15 cellular contexts compared by ENCODE assay signal in genomic region chr14:76786556-76786955, GRCh38. TPM values are rescaled to one million over a fixed set of nuclear protein-coding genes. Genes with fewer than 3 reads are reported as not detected.
"Had no signal": no experiment of that assay in that cellular context is flagged by ENCODE, and none has a peak within 500 bp of the region (broad histone marks: within the 10 kb centered on the region; RNA-seq: fewer than 3 reads in every experiment).

No MANE protein-coding gene starts in this region.

- H3K9me3 Mint-ChIP-seq: activated CD4-positive, alpha-beta memory T cell treated with anti-CD3 and anti-CD28 coated beads for 36 hours; activated naive CD8-positive, alpha-beta T cell treated with anti-CD3 and anti-CD28 coated beads, Interleukin-2, amount 10 ng/mL, durations not matched to agents 7 days and 5 days; endodermal cell had no signal

- H3K27ac Mint-ChIP-seq: activated CD4-positive, alpha-beta memory T cell treated with anti-CD3 and anti-CD28 coated beads for 36 hours; activated naive CD8-positive, alpha-beta T cell treated with anti-CD3 and anti-CD28 coated beads, Interleukin-2, amount 10 ng/mL, durations not matched to agents 7 days and 5 days; endodermal cell had no signal

- H3K4me3 Mint-ChIP-seq: activated CD4-positive, alpha-beta memory T cell treated with anti-CD3 and anti-CD28 coated beads for 36 hours; activated naive CD8-positive, alpha-beta T cell treated with anti-CD3 and anti-CD28 coated beads, Interleukin-2, amount 10 ng/mL, durations not matched to agents 7 days and 5 days; endodermal cell had no signal

- H3K27me3 ChIP-seq: ascending aorta, hepatocyte, ovary, stomach, tibial artery, vagina had no signal

- H3K27me3 Mint-ChIP-seq: activated CD4-positive, alpha-beta memory T cell treated with anti-CD3 and anti-CD28 coated beads for 36 hours; activated naive CD8-positive, alpha-beta T cell treated with anti-CD3 and anti-CD28 coated beads, Interleukin-2, amount 10 ng/mL, durations not matched to agents 7 days and 5 days had no signal

- H3K27ac ChIP-seq: hepatocyte, ovary, stomach, vagina had no signal

- DNase-seq: activated CD4-positive, alpha-beta T cell treated with anti-CD3 and anti-CD28 coated beads for 1 hour; activated naive CD8-positive, alpha-beta T cell treated with anti-CD3 and anti-CD28 coated beads, Interleukin-2, amount 10 ng/mL, durations not matched to agents 7 days and 5 days; endodermal cell; mesendoderm; ovary; stimulated activated CD4-positive, alpha-beta T cell treated with anti-CD3 and anti-CD28 coated beads, Interleukin-4, amount 100 ng/mL, for 24 hours; stomach; T-helper 9 cell; tibial artery had no signal

RNA-seq across cellular contexts. Expression of gene LRRC74A, which starts 39.7 kb away (rescaled TPM):
- total RNA-seq: activated CD4-positive, alpha-beta memory T cell treated with anti-CD3 and anti-CD28 coated beads for 36 hours; activated naive CD8-positive, alpha-beta T cell treated with anti-CD3 and anti-CD28 coated beads, Interleukin-2, amount 10 ng/mL, durations not matched to agents 7 days and 5 days; ascending aorta; endodermal cell; hepatocyte; kidney epithelial cell; liver; stomach; vagina had no signal
